Comparison of ENCODE assay signal across 21 cellular contexts in the genomic region with DNA sequence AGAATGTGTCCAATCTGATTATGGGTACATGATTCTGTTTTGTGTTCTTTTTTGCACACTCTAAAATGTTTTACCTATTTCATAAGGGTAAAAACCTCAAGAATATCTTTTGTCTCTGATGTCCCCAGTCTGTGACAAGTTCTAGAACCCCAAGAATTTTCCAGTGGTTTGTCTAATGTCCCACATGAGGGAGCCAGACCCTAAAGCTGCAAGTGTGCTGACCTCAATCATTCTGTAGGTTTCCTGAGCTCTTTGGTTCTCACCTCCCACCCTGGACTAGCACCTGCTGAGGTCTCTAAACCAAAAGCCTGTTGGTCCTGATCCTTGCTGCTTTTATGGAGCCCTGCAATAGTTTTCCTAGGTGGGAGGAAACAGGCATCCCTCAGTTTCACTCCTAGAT.
DNase-seq lines count a peak whose midpoint lies in the region; ATAC-seq and TF ChIP-seq lines count a peak whose summit lies in the region.
"Had no signal": no experiment of that assay in that cellular context is flagged by ENCODE, and none has a peak within 500 bp of the region (broad histone marks: within the 10 kb centered on the region; RNA-seq: fewer than 3 reads in every experiment).

No MANE protein-coding gene starts in this region.

- H3K27ac ChIP-seq in mammary epithelial cell (ENCODE audit: insufficient read depth, low read depth, low read length) (no peak overlapping the region), endodermal cell (ENCODE audit: low read depth, low read length) (no peak overlapping the region), neural progenitor cell (no peak overlapping the region)
- H3K27ac ChIP-seq: C4-2B had no signal

- H3K9me3 Mint-ChIP-seq in MCF 10A (ENCODE audit: unreplicated experiment) (peaks cover 5% of the 10 kb centered on the region), endodermal cell (no peaks in the 10 kb centered on the region), neural progenitor cell (no peaks in the 10 kb centered on the region)

- H3K4me3 Mint-ChIP-seq in MCF 10A (ENCODE audit: unreplicated experiment) (no peak overlapping the region), endodermal cell (no peak overlapping the region), neural progenitor cell (no peak overlapping the region)

- ATAC-seq in HG02571 (IDR thresholded peaks at IDR 0.05; ENCODE audit: unreplicated experiment) (no peak), GM21526 (IDR thresholded peaks at IDR 0.05; ENCODE audit: low FRiP score, unreplicated experiment) (no peak)
- ATAC-seq: SK-N-SH treated with all-trans-retinoic acid at 6 μM for 48 hours had no signal

- H3K9me3 ChIP-seq in mammary epithelial cell (replicated peaks; ENCODE audit: insufficient read depth, low read length) = no peaks in the 10 kb centered on the region
- H3K9me3 ChIP-seq in endodermal cell (ENCODE audit: control insufficient read depth, low read length) = no peaks in the 10 kb centered on the region
- no peaks in the 10 kb centered on the region for H3K9me3 ChIP-seq in neural progenitor cell (ENCODE audit: low read depth)

- in situ Hi-C loops in mammary epithelial cell (cut with MboI; ENCODE audit: low sequenced_read_pairs in 2 of 2) = no loop called here

- CTCF ChIA-PET in MCF 10A (lab: Yijun Ruan, JAX) = no interaction called here
- CTCF ChIA-PET in mammary epithelial cell (lab: Charles Lee; ENCODE audit: low non-redundant PET) = no interaction called here

- no peaks in the 10 kb centered on the region for H3K36me3 ChIP-seq in mammary epithelial cell (ENCODE audit: insufficient read depth, low read length)
- no peaks in the 10 kb centered on the region for H3K36me3 ChIP-seq in endodermal cell (ENCODE audit: control insufficient read depth, insufficient read depth, low read length)
- H3K36me3 ChIP-seq in neural progenitor cell = no peaks in the 10 kb centered on the region

- dilution Hi-C loops in mammary epithelial cell (cut with HindIII; ENCODE audit: low sequenced_read_pairs) = no loop called here

- H3K4me1 ChIP-seq in mammary epithelial cell (ENCODE audit: insufficient read depth, low read length) (no peaks in the 10 kb centered on the region), endodermal cell (ENCODE audit: control insufficient read depth, insufficient read depth, low read length) (no peaks in the 10 kb centered on the region), neural progenitor cell (no peaks in the 10 kb centered on the region)

- TF ChIP-seq CTCF in MCF 10A (IDR thresholded peaks at IDR 0.05; ENCODE audit: unreplicated experiment) (no peak), mammary epithelial cell (conservative IDR thresholded peaks at IDR 0.05 in 1 of 2, IDR thresholded peaks at IDR 0.05 in 1 of 2; ENCODE audit: extremely low read depth in 1 of 2, insufficient read depth in 1 of 2, low read depth in 1 of 2, low read length in 2 of 2) (no peak), endodermal cell (conservative IDR thresholded peaks at IDR 0.05) (peak; percentile 49), neural progenitor cell (IDR thresholded peaks at IDR 0.05) (peak; percentile 26)

- H3K9ac ChIP-seq in mammary epithelial cell (ENCODE audit: insufficient read depth, low read length) (no peak overlapping the region), endodermal cell (ENCODE audit: extremely low read depth, low read length, poor library complexity, severe bottlenecking) (no peak overlapping the region), neural progenitor cell (no peak overlapping the region)

- H3K27me3 ChIP-seq in mammary epithelial cell (ENCODE audit: insufficient read depth, low read length) (no peaks in the 10 kb centered on the region), endodermal cell (ENCODE audit: control insufficient read depth, insufficient read depth, low read length, poor library complexity, severe bottlenecking) (no peaks in the 10 kb centered on the region), neural progenitor cell (no peaks in the 10 kb centered on the region)

- H3K79me2 ChIP-seq in mammary epithelial cell (ENCODE audit: insufficient read depth, low read length) = no peaks in the 10 kb centered on the region
- no peaks in the 10 kb centered on the region for H3K79me2 ChIP-seq in neural progenitor cell (ENCODE audit: low read depth)

- H3K36me3 Mint-ChIP-seq in MCF 10A (ENCODE audit: insufficient read depth, unreplicated experiment) (no peaks in the 10 kb centered on the region), endodermal cell (ENCODE audit: low read depth) (no peaks in the 10 kb centered on the region), neural progenitor cell (no peaks in the 10 kb centered on the region)

- H3K27me3 Mint-ChIP-seq in MCF 10A (ENCODE audit: insufficient read depth, unreplicated experiment) = peaks cover 19% of the 10 kb centered on the region
- H3K27me3 Mint-ChIP-seq in endodermal cell (ENCODE audit: insufficient read depth) = no peaks in the 10 kb centered on the region
- H3K27me3 Mint-ChIP-seq in neural progenitor cell (ENCODE audit: insufficient read depth, low read depth) = no peaks in the 10 kb centered on the region

- no peaks in the 10 kb centered on the region for H3F3A ChIP-seq in neural progenitor cell (ENCODE audit: low read depth)

- BruUV-seq in MCF 10A (replicated peaks; lab: Mats Ljungman, UMichigan) = no TSS peak
- no TSS peak for BruUV-seq in mammary epithelial cell (replicated peaks; lab: Mats Ljungman, UMichigan)

- H4K20me1 ChIP-seq in mammary epithelial cell (ENCODE audit: insufficient read depth, low read length) = no peaks in the 10 kb centered on the region
- no peaks in the 10 kb centered on the region for H4K20me1 ChIP-seq in neural progenitor cell (ENCODE audit: low read depth)

- DNase-seq in MCF 10A (ENCODE audit: unreplicated experiment) = peak; percentile 3
- no peak for DNase-seq in mammary epithelial cell
- peak; percentile 4 for DNase-seq in M059J (ENCODE audit: low read depth)
- no peak for DNase-seq in endodermal cell
- DNase-seq in neural progenitor cell (ENCODE audit: low spot score) = peak; percentile 11
- DNase-seq in GOT3 (lab: John Stamatoyannopoulos, UW) = no peak
- DNase-seq: 8988T, EL, GF-D8, HCEC 1CT, Kasumi-1, NCI-H1092 treated with DMSO at 0.1 percent for 48 hours, NCI-H1436 treated with DMSO at 0.1 percent for 48 hours, NCI-H1930, NCI-H510A, NCI-H748 treated with DMSO at 0.1 percent for 48 hours, SIG-M5 had no signal

- POLR2A ChIA-PET in MCF 10A (lab: Yijun Ruan, JAX) = no interaction called here

- H3K27ac Mint-ChIP-seq in MCF 10A (ENCODE audit: low read depth, unreplicated experiment) = no peak overlapping the region
- no peak overlapping the region for H3K27ac Mint-ChIP-seq in endodermal cell
- H3K27ac Mint-ChIP-seq in neural progenitor cell = no peak overlapping the region

- H2AFZ ChIP-seq in mammary epithelial cell (ENCODE audit: low read depth, low read length) (no peak overlapping the region), neural progenitor cell (replicated peaks) (no peak overlapping the region)

- H3K4me3 ChIP-seq in mammary epithelial cell (replicated peaks in 1 of 3; ENCODE audit: insufficient read depth in 1 of 3, low read depth in 2 of 3, low read length in 3 of 3) (no peak overlapping the region), endodermal cell (ENCODE audit: low read length) (no peak overlapping the region), neural progenitor cell (no peak overlapping the region)

- intact Hi-C loops in MCF 10A (cut with micrococcal nuclease) = no loop called here
- intact Hi-C loops in mammary epithelial cell (cut with micrococcal nuclease) = no loop called here

- H3K4me2 ChIP-seq in mammary epithelial cell (ENCODE audit: insufficient read depth, low read depth, low read length) (no peak overlapping the region), neural progenitor cell (no peak overlapping the region)

- no peaks in the 10 kb centered on the region for H3K4me1 Mint-ChIP-seq in MCF 10A (ENCODE audit: insufficient read depth, unreplicated experiment)
- H3K4me1 Mint-ChIP-seq in endodermal cell = no peaks in the 10 kb centered on the region
- no peaks in the 10 kb centered on the region for H3K4me1 Mint-ChIP-seq in neural progenitor cell

Comparison
In these comparisons a context has a peak if more than half of its experiments do, and no peak if none do; other contexts are left out.
1. DNase-seq: peak in MCF 10A (single experiment), M059J (single experiment) and neural progenitor cell (single experiment); none in mammary epithelial cell (single experiment), endodermal cell (single experiment) and GOT3 (single experiment).
2. CTCF ChIP-seq: peak in endodermal cell (single experiment) and neural progenitor cell (single experiment); none in MCF 10A (single experiment) and mammary epithelial cell (0 of 2).